Comparison of ENCODE assay signal across 12 cellular contexts in the genomic region with DNA sequence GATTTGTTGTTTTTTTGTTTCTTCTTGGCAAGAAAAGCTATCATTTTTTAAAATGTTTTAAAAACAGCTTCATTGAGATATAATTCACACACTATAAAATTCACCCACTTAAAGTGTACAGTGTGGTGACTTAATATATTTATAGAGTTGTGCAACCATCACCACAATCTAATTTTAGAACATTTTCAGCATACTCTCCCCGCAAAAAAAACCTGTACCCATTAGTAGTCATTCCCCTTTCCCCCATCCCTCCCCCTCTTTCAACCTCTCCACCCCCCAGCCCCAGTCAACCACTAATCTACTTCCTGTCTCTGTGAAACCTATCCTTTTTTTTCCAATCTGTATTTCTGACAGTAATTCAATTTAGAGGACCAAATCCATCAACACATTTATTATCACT. TPM values are rescaled to one million over a fixed set of nuclear protein-coding genes. Genes with fewer than 3 reads are reported as not detected.
DNase-seq lines count a peak whose midpoint lies in the region; ATAC-seq, FAIRE-seq and TF ChIP-seq lines count a peak whose summit lies in the region.
"Had no signal": no experiment of that assay in that cellular context is flagged by ENCODE, and none has a peak within 500 bp of the region (broad histone marks: within the 10 kb centered on the region; RNA-seq: fewer than 3 reads in every experiment).

No MANE protein-coding gene starts in this region.

- H4K5ac ChIP-seq in H9 (ENCODE audit: insufficient read length, low read depth, low read length), result no peak overlapping the region

- H3K9me3 Mint-ChIP-seq in CD14-positive monocyte, result peaks cover 0 to 6% (median 3%) of the 10 kb centered on the region in 7 donors
- no peaks in the 10 kb centered on the region for H3K9me3 Mint-ChIP-seq in activated CD4-positive, alpha-beta T cell treated with anti-CD3 and anti-CD28 coated beads, Interleukin-2, amount 10 ng/mL, durations not matched to agents 24 days and 14 days
- peaks cover 0 to 3% of the 10 kb centered on the region in 2 experiments; a peak in 3 of 5 replicates for H3K9me3 Mint-ChIP-seq in H9

- SMC1A ChIA-PET in GM12878 (lab: Charles Lee; ENCODE audit: uncharacterized antibody, unreplicated experiment), result no interaction called here

- in situ Hi-C loops in GM12878 (cut with MboI), result no loop called here

- no peak overlapping the region for H3K14ac ChIP-seq in H9 (ENCODE audit: insufficient read depth, low read length)

- ATAC-seq in GM21390 (IDR thresholded peaks at IDR 0.05; ENCODE audit: unreplicated experiment) (peak; percentile 74), GM12878 (peak; percentile 63)

- H3K36me3 Mint-ChIP-seq in CD14-positive monocyte (peaks cover 2 to 3% of the 10 kb centered on the region in 2 donors), H9 (ENCODE audit: insufficient read depth in 1 of 3, low read depth in 3 of 3) (peaks cover 0 to 6% (median 0%) of the 10 kb centered on the region in 3 experiments; a peak in 2 of 7 replicates)
- no peaks in the 10 kb centered on the region for H3K36me3 Mint-ChIP-seq in activated CD4-positive, alpha-beta T cell treated with anti-CD3 and anti-CD28 coated beads, Interleukin-2, amount 10 ng/mL, durations not matched to agents 24 days and 14 days (ENCODE audit: low read depth)

- H3K79me2 ChIP-seq in GM12878 (ENCODE audit: control insufficient read depth, insufficient read depth, low read length), result no peaks in the 10 kb centered on the region
- no peaks in the 10 kb centered on the region for H3K79me2 ChIP-seq in H9 (ENCODE audit: insufficient read depth, low read length)

- H4K91ac ChIP-seq in H9 (ENCODE audit: insufficient read length, low read depth, low read length), result no peak overlapping the region

- no peaks in the 10 kb centered on the region for H3K27me3 ChIP-seq in HL-60 (ENCODE audit: insufficient read depth, poor library complexity, severe bottlenecking)
- H3K27me3 ChIP-seq in GM12878 (replicated peaks in 1 of 2; ENCODE audit: control insufficient read depth in 2 of 2, insufficient read depth in 2 of 2, low read length in 1 of 2), result no peaks in the 10 kb centered on the region
- H3K27me3 ChIP-seq in effector memory CD4-positive, alpha-beta T cell (replicated peaks; ENCODE audit: control insufficient read depth, insufficient read depth, low read length, poor library complexity, severe bottlenecking), result no peaks in the 10 kb centered on the region
- H3K27me3 ChIP-seq in H9 (ENCODE audit: insufficient read depth, low read length), result no peaks in the 10 kb centered on the region

- WGBS in GM12878 (ENCODE audit: insufficient coverage, insufficient replicate concordance, low lambda C conversion rate, missing lambda C conversion rate), result 0% methylated on average over 1 of the region's 1 CpG
- WGBS in H9 (ENCODE audit: extremely low coverage, insufficient read length, low lambda C conversion rate), result no CpG with 5 or more reads among the region's 1 CpG

- peaks cover 3 to 6% (median 4%) of the 10 kb centered on the region in 3 donors for H3K27me3 Mint-ChIP-seq in CD14-positive monocyte (ENCODE audit: low read depth in 3 of 3)
- H3K27me3 Mint-ChIP-seq in activated CD4-positive, alpha-beta T cell treated with anti-CD3 and anti-CD28 coated beads, Interleukin-2, amount 10 ng/mL, durations not matched to agents 24 days and 14 days, result no peaks in the 10 kb centered on the region
- H3K27me3 Mint-ChIP-seq in H9 (ENCODE audit: low read depth), result no peaks in the 10 kb centered on the region

- H3K4me2 ChIP-seq in GM12878 (ENCODE audit: control insufficient read depth, insufficient read depth), result peak overlapping the region; percentile 38; the same call in 1 of the 2 replicates
- no peak overlapping the region for H3K4me2 ChIP-seq in H9 (ENCODE audit: insufficient read depth, insufficient read length, low read length)

- H3K9me3 ChIP-seq in GM12878 (replicated peaks; ENCODE audit: control insufficient read depth, insufficient read depth, low read length), result no peaks in the 10 kb centered on the region; the same call in 2 of the 3 replicates
- H3K9me3 ChIP-seq in effector memory CD4-positive, alpha-beta T cell (ENCODE audit: control insufficient read depth, low read length), result no peaks in the 10 kb centered on the region
- no peaks in the 10 kb centered on the region for H3K9me3 ChIP-seq in H9 (ENCODE audit: control insufficient read depth, low read depth, low read length)

- TF ChIP-seq CTCF in CD14-positive monocyte (IDR thresholded peaks at IDR 0.05) (no peak), HL-60 (IDR thresholded peaks at IDR 0.05; ENCODE audit: insufficient read depth, low read length) (no peak), GM12878 (IDR thresholded peaks at IDR 0.05 in 2 of 3, conservative IDR thresholded peaks at IDR 0.05 in 1 of 3; ENCODE audit: control insufficient read depth in 2 of 3, extremely low read depth in 1 of 3, insufficient read depth in 1 of 3, low read depth in 3 of 3, low read length in 3 of 3) (no peak), H9 (conservative IDR thresholded peaks at IDR 0.05) (no peak)

- H3K27ac Mint-ChIP-seq in CD14-positive monocyte, result peak overlapping the region in 6 of 7 donors; percentile 11 to 76 (median 60)
- H3K27ac Mint-ChIP-seq in activated CD4-positive, alpha-beta T cell treated with anti-CD3 and anti-CD28 coated beads, Interleukin-2, amount 10 ng/mL, durations not matched to agents 24 days and 14 days, result no peak overlapping the region
- no peak overlapping the region for H3K27ac Mint-ChIP-seq in H9
- H3K27ac Mint-ChIP-seq: CD4-positive, alpha-beta T cell had no signal

- H3K4me3 Mint-ChIP-seq in CD14-positive monocyte, result no peak overlapping the region
- no peak overlapping the region for H3K4me3 Mint-ChIP-seq in activated CD4-positive, alpha-beta T cell treated with anti-CD3 and anti-CD28 coated beads, Interleukin-2, amount 10 ng/mL, durations not matched to agents 24 days and 14 days
- H3K4me3 Mint-ChIP-seq in H9, result no peak overlapping the region
- H3K4me3 Mint-ChIP-seq: CD4-positive, alpha-beta T cell had no signal

- no peak for TF ChIP-seq POLR2A in GM12878 (IDR thresholded peaks at IDR 0.05; ENCODE audit: low read depth, low read length)

- no peak overlapping the region for H3K18ac ChIP-seq in H9 (ENCODE audit: insufficient read length, low read depth, low read length)

- H3K4me3 ChIP-seq in HL-60 (replicated peaks; ENCODE audit: insufficient read depth, low read length) (no peak overlapping the region), GM12878 (no peak overlapping the region)
- H3K4me3 ChIP-seq in effector memory CD4-positive, alpha-beta T cell (ENCODE audit: insufficient read depth, low read depth, low read length, poor library complexity, severe bottlenecking), result no peak overlapping the region

- H3K27ac ChIP-seq in HL-60 (replicated peaks), result no peak overlapping the region
- H3K27ac ChIP-seq in GM12878 (ENCODE audit: control insufficient read depth, insufficient read depth), result no peak overlapping the region
- no peak overlapping the region for H3K27ac ChIP-seq in effector memory CD4-positive, alpha-beta T cell (ENCODE audit: insufficient read depth, low read length, poor library complexity, severe bottlenecking)
- no peak overlapping the region for H3K27ac ChIP-seq in H9 (ENCODE audit: insufficient read length, low read depth, low read length)

- CTCF ChIA-PET in GM12878 (lab: Yijun Ruan, JAX), result no interaction called here

- H2BK120ac ChIP-seq in H9 (ENCODE audit: low read depth, low read length, poor library complexity, severe bottlenecking), result no peak overlapping the region

- FAIRE-seq in GM12878 (lab: Jason Lieb, UNC), result no peak

- H3K79me1 ChIP-seq in H9 (ENCODE audit: insufficient read depth, low read depth, low read length, poor library complexity, severe bottlenecking), result no peaks in the 10 kb centered on the region

- no peak for DNase-seq in CD14-positive monocyte (ENCODE audit: low spot score)
- DNase-seq in HL-60 (ENCODE audit: low read depth in 1 of 2, low spot score in 1 of 2), result peak; percentile 38 to 39
- no peak for DNase-seq in GM12878 (ENCODE audit: low read depth, low spot score)
- no peak for DNase-seq in NCI-H510A (lab: John Stamatoyannopoulos, UW)
- DNase-seq in effector memory CD4-positive, alpha-beta T cell, result no peak
- DNase-seq in activated CD4-positive, alpha-beta T cell treated with anti-CD3 and anti-CD28 coated beads, Interleukin-2, amount 10 ng/mL, durations not matched to agents 24 days and 14 days, result no peak
- no peak for DNase-seq in H9
- DNase-seq: CD4-positive, alpha-beta T cell; KG1; retina; stimulated activated naive CD4-positive, alpha-beta T cell had no signal

- RAD21 ChIA-PET in GM12878 (lab: Charles Lee; ENCODE audit: unreplicated experiment), result no interaction called here

- no peak for TF ChIP-seq RAD21 in GM12878 (IDR thresholded peaks at IDR 0.05; ENCODE audit: insufficient read depth, low read depth, low read length)

- POLR2A ChIA-PET in GM12878 (lab: Charles Lee), result no interaction called here

- H2BK12ac ChIP-seq in H9 (ENCODE audit: insufficient read length, low read depth, low read length), result no peak overlapping the region

- H2BK20ac ChIP-seq in H9 (ENCODE audit: low read depth, low read length, poor library complexity, severe bottlenecking), result no peak overlapping the region

- no peaks in the 10 kb centered on the region for H4K20me1 ChIP-seq in GM12878 (ENCODE audit: control insufficient read depth, insufficient read depth)
- H4K20me1 ChIP-seq in H9 (ENCODE audit: control insufficient read depth, insufficient read depth, insufficient read length), result no peaks in the 10 kb centered on the region

- no peak overlapping the region for H2BK5ac ChIP-seq in H9 (ENCODE audit: insufficient read length, low read length)

- H3K23me2 ChIP-seq in H9 (ENCODE audit: insufficient read length, low read depth, low read length, poor library complexity, severe bottlenecking), result no peaks in the 10 kb centered on the region

- H2AFZ ChIP-seq in GM12878 (ENCODE audit: control insufficient read depth, low read depth, low read length) (no peak overlapping the region), H9 (ENCODE audit: low read length) (no peak overlapping the region)

- no peak overlapping the region for H3K23ac ChIP-seq in H9 (ENCODE audit: insufficient read length, low read depth, low read length)

- H3K4me1 ChIP-seq in GM12878 (ENCODE audit: control insufficient read depth, insufficient read depth, low read length), result peaks cover 9% of the 10 kb centered on the region; the same call in 1 of the 2 replicates
- H3K4me1 ChIP-seq in effector memory CD4-positive, alpha-beta T cell (ENCODE audit: control insufficient read depth, insufficient read depth, low read length, poor library complexity, severe bottlenecking), result no peaks in the 10 kb centered on the region
- H3K4me1 ChIP-seq in H9 (ENCODE audit: insufficient read depth, low read length), result no peaks in the 10 kb centered on the region

- intact Hi-C loops in CD14-positive monocyte (cut with micrococcal nuclease) (loop anchor here in 1 of 2 donors (10.0 kb wide), 1 partner anchor 1238 kb away; a partner anchor contains a TSS), GM12878 (cut with micrococcal nuclease; ENCODE audit: unreplicated experiment) (no loop called here)
- intact Hi-C loops in activated CD4-positive, alpha-beta T cell treated with anti-CD3 and anti-CD28 coated beads, Interleukin-2, amount 10 ng/mL, durations not matched to agents 24 days and 14 days (cut with micrococcal nuclease), result no loop called here

- no peak overlapping the region for H3K56ac ChIP-seq in H9 (ENCODE audit: insufficient read length, low read depth, low read length)

- no peak overlapping the region for H3K4ac ChIP-seq in H9 (ENCODE audit: low read depth, low read length)

- H3T11ph ChIP-seq in H9 (ENCODE audit: low read length), result no peak overlapping the region

- H3K4me1 Mint-ChIP-seq in CD14-positive monocyte (peaks cover 47% of the 10 kb centered on the region), H9 (peaks cover 19 to 25% of the 10 kb centered on the region in 2 experiments)
- H3K4me1 Mint-ChIP-seq in activated CD4-positive, alpha-beta T cell treated with anti-CD3 and anti-CD28 coated beads, Interleukin-2, amount 10 ng/mL, durations not matched to agents 24 days and 14 days, result peaks cover 2% of the 10 kb centered on the region

- no peaks in the 10 kb centered on the region for H3K36me3 ChIP-seq in GM12878 (ENCODE audit: control insufficient read depth in 2 of 2, insufficient read depth in 2 of 2, low read length in 1 of 2)
- no peaks in the 10 kb centered on the region for H3K36me3 ChIP-seq in effector memory CD4-positive, alpha-beta T cell (ENCODE audit: control insufficient read depth, insufficient read depth, low read length)

- no peak overlapping the region for H4K8ac ChIP-seq in H9 (replicated peaks; ENCODE audit: insufficient read length, low read depth, low read length)

- no peak overlapping the region for H2AK5ac ChIP-seq in H9 (ENCODE audit: insufficient read length, low read length)

- BruUV-seq in GM12878 (replicated peaks; lab: Mats Ljungman, UMichigan), result no TSS peak

- no peak for TF ChIP-seq EP300 in GM12878 (IDR thresholded peaks at IDR 0.05; ENCODE audit: borderline replicate concordance in 1 of 2, control insufficient read depth in 1 of 2, low read depth in 2 of 2, low read length in 2 of 2)

- H2BK15ac ChIP-seq in H9 (ENCODE audit: low read depth, low read length), result no peak overlapping the region

- H3K9ac ChIP-seq in GM12878 (ENCODE audit: control insufficient read depth, insufficient read depth, low read length) (no peak overlapping the region), H9 (ENCODE audit: extremely low read depth, insufficient read length, low read length) (no peak overlapping the region)

RNA-seq across cellular contexts. Expression of a gene that starts 30.6 kb away (rescaled TPM):
- polyA plus RNA-seq in CD14-positive monocyte (under 1 TPM in 1 of 2 donors, not detected in 1; 0.09 TPM), GM12878 (2011; rRNA removed) (0.30 and 0.36 TPM in 2 replicates), GM12878 (2014; fragmentation: Illumina TruSeq; extraction: Trizol) (0.13 TPM in 2 replicates), GM12878 (2014; fragmentation: Nextera tagmentation; extraction: Ambion mirVana) (under 1 TPM in 1 of 2 experiments, not detected in 1; 0.03 TPM), GM12878 (2014; rRNA removed) (not detected in 2 replicates), GM12878 (2016; fragmentation: Nextera tagmentation; extraction: Ambion mirVana) (under 1 TPM in 1 of 2 experiments, not detected in 1; 0.17 TPM)
- total RNA-seq in GM12878 (2013; cell fraction: nucleolus; rRNA removed), result 0.54 TPM in 1 of 2 replicates, not detected in the other
- total RNA-seq in GM12878 (2014; rRNA removed) (0.06 TPM in 1 of 2 replicates, not detected in the other), GM12878 (2014; rRNA removed; fragmentation: Illumina TruSeq; extraction: Trizol) (0.04 TPM in 1 of 2 replicates, not detected in the other), GM12878 (2021) (0.15 TPM in 1 of 2 replicates, not detected in the other), H9 (2021) (0.18 TPM in 1 of 2 replicates, not detected in the other)
- 0.41 TPM for polyA plus RNA-seq in GM12878 (2011; ENCODE audit: low read depth)
- 0.03 TPM in 1 of 2 replicates, not detected in the other for polyA plus RNA-seq in GM12878 (2011; cell fraction: cytosol; rRNA removed)
- polyA plus RNA-seq in GM12878 (2011; cell fraction: nucleus; rRNA removed), result 0.07 and 0.21 TPM in 2 replicates
- polyA plus RNA-seq in GM12878 (2012), result 0.09 and 0.13 TPM in 2 replicates
- not detected in 2 replicates for polyA minus RNA-seq in GM12878 (2011; rRNA and poly(A)+ RNA removed)
- 0.42 TPM in 1 of 2 replicates, not detected in the other for polyA minus RNA-seq in GM12878 (2011; cell fraction: cytosol; rRNA and poly(A)+ RNA removed)
- polyA minus RNA-seq in GM12878 (2011; cell fraction: nucleus; rRNA and poly(A)+ RNA removed), result not detected in 2 replicates
- total RNA-seq in activated CD4-positive, alpha-beta T cell treated with anti-CD3 and anti-CD28 coated beads, Interleukin-2, amount 10 ng/mL, durations not matched to agents 24 days and 14 days, result 0.31 TPM in 1 of 2 replicates, not detected in the other

Comparison
In these comparisons a context has a peak if more than half of its experiments do, and no peak if none do; other contexts are left out.
1. DNase-seq: peak in HL-60 (2 of 2); none in CD14-positive monocyte (single experiment), GM12878 (single experiment), NCI-H510A (single experiment), effector memory CD4-positive, alpha-beta T cell (0 of 3), activated CD4-positive, alpha-beta T cell treated with anti-CD3 and anti-CD28 coated beads, Interleukin-2, amount 10 ng/mL, durations not matched to agents 24 days and 14 days (single experiment) and H9 (single experiment).
2. H3K27ac Mint-ChIP-seq: peak in CD14-positive monocyte (6 of 7); none in activated CD4-positive, alpha-beta T cell treated with anti-CD3 and anti-CD28 coated beads, Interleukin-2, amount 10 ng/mL, durations not matched to agents 24 days and 14 days (single experiment) and H9 (0 of 3).